ENCODE assay signal across 10 cellular contexts in genomic region chr5:75839547-75839946, GRCh38.
"Had no signal": no experiment of that assay in that cellular context is flagged by ENCODE, and none has a peak within 500 bp of the region (broad histone marks: within the 10 kb centered on the region; RNA-seq: fewer than 3 reads in every experiment).

No MANE protein-coding gene starts in this region.

- ATAC-seq: GM23338, HepG2 had no signal

- H3K4me2 ChIP-seq: GM23338, KMS-11 had no signal

- H3K9me3 Mint-ChIP-seq: GM23338 had no signal

- FAIRE-seq: H1, H54, HepG2 had no signal

- H3K27me3 Mint-ChIP-seq: IgD-negative memory B cell had no signal

- H3K4me3 ChIP-seq: GM23338 had no signal

- H3K4me3 Mint-ChIP-seq: GM23338, H9, IgD-negative memory B cell had no signal

- H2AFZ ChIP-seq: GM23338 had no signal

- DNase-seq: H9, HCEC 1CT, KBM-7 had no signal

- H3K27ac ChIP-seq: HL-60, KMS-11 had no signal

- H3K36me3 Mint-ChIP-seq: IgD-negative memory B cell had no signal

- H3K4me1 Mint-ChIP-seq: GM23338, H9 had no signal

- H3K9ac ChIP-seq: KMS-11 had no signal
